Comparison of ENCODE assay signal across 21 cellular contexts in the genomic region with DNA sequence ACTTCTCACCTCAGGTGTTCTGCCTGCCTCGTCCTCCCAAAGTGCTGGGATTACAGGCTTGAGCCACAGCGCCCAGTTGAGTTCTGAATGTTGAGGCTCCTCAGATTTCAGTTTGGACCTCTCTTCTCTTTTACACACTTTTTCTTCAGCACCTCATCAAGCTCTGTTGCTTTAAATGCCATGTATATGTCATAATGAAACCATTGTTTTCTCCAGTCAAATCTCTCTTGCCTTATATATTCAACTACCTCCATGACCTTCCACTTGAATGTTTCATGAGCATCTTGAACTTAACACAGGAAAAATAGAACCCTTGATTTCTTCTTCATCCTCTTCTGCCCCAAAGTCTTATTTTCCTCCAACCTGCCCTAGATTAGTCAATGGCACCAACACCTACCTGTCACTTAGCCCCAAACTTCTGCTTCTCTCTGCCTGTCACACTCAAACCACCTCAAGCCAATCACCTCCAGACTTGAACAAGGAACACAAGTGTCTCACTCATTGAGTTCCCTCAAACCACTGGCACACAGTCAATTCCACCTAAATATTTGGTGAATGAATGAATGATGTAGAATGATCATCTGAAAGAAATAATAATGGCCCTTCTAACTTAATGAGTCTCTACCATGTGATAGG.
"Had no signal": no experiment of that assay in that cellular context is flagged by ENCODE, and none has a peak within 500 bp of the region (broad histone marks: within the 10 kb centered on the region; RNA-seq: fewer than 3 reads in every experiment).

No MANE protein-coding gene starts in this region.

- DNase-seq: Karpas-422, KG1, NCI-H1092, NCI-H1105 treated with DMSO at 0.1 percent for 48 hours, NCI-H1417 treated with DMSO at 0.1 percent for 48 hours, NCI-H187, NCI-H2029, NCI-H2081 treated with DMSO at 0.1 percent for 48 hours, NCI-H2171, NCI-H226, NCI-H446, NCI-H510A, NCI-H524 treated with DMSO at 0.1 percent for 48 hours, NCI-H748 treated with DMSO at 0.1 percent for 48 hours, Right ventricle myocardium superior, RPMI8226, SIG-M5 had no signal

- H3K27me3 ChIP-seq: MG63, SJSA1 had no signal

- H3K4me3 ChIP-seq: MG63, SJSA1, SK-N-MC had no signal

- H3K9me3 ChIP-seq: MG63, SJSA1 had no signal

- H3K36me3 ChIP-seq: MG63, SJSA1 had no signal

- ATAC-seq: HepG2 had no signal

- H3K27ac ChIP-seq: SJSA1, SK-N-MC had no signal
